In the genomic region with DNA sequence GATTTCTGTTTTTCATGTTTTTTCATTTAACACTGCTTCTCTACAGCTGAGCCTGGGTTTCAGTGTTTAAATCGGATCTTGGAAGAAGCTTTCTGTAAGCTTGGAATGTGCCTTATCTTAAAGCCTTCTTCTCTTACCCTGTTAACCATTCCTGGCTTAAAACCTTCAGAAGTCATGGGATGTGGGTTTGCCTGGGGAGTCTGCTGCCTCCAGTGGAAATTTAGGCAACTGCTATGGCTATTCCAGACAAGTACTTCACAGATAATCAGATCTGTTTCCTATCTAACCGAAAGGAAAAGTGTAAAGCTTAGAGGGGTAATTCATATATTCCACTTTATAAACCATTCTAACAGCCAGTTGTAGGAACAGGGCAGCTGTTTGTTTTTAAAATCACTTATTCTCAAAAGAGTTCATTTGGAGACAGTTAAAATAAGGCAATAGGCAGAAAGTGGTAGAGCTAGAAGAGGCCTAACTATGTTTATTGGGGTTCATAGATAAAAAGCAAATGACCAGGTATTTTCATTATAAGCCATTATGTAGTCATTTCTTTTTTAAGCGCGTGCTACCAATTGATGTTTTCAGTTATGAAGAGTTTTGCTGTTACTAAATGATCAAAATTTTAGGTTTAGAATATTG, we compare ENCODE assay signal across 10 cellular contexts.
DNase-seq lines count a peak whose midpoint lies in the region; TF ChIP-seq lines count a peak whose summit lies in the region.
"Had no signal": no experiment of that assay in that cellular context is flagged by ENCODE, and none has a peak within 500 bp of the region (broad histone marks: within the 10 kb centered on the region; RNA-seq: fewer than 3 reads in every experiment).

No MANE protein-coding gene starts in this region.

- DNase-seq in NCI-H146 (lab: John Stamatoyannopoulos, UW) (peak; percentile 46), NCI-H146 treated with DMSO at 0.1 percent for 48 hours (lab: John Stamatoyannopoulos, UW; ENCODE audit: unreplicated experiment) (no peak), NCI-H1105 treated with DMSO at 0.1 percent for 48 hours (lab: John Stamatoyannopoulos, UW) (peak; percentile 79), astrocyte of the hippocampus (ENCODE audit: low read depth, low spot score) (peak; percentile 74), iPS-NIHi7 (ENCODE audit: extremely low spot score) (peak; percentile 78), type B pancreatic cell (ENCODE audit: extremely low spot score, unreplicated experiment) (no peak)
- no peak for DNase-seq in activated effector memory CD4-positive, alpha-beta T cell treated with Interleukin-2 at 50 U/mL for 16 hours
- no peak for DNase-seq in activated CD4-positive, alpha-beta T cell treated with anti-CD3 and anti-CD28 coated beads, Interleukin-2, amount 10 ng/mL, durations not matched to agents 24 days and 14 days
- DNase-seq: activated naive CD8-positive, alpha-beta T cell treated with anti-CD3 and anti-CD28 coated beads, Interleukin-2, amount 10 ng/mL, durations not matched to agents 7 days and 5 days had no signal

- H3K4me1 Mint-ChIP-seq in type B pancreatic cell (ENCODE audit: unreplicated experiment) = peaks cover 41% of the 10 kb centered on the region
- peaks cover 17% of the 10 kb centered on the region for H3K4me1 Mint-ChIP-seq in activated CD4-positive, alpha-beta T cell treated with anti-CD3 and anti-CD28 coated beads, Interleukin-2, amount 10 ng/mL, durations not matched to agents 24 days and 14 days

- intact Hi-C loops in activated CD4-positive, alpha-beta T cell treated with anti-CD3 and anti-CD28 coated beads, Interleukin-2, amount 10 ng/mL, durations not matched to agents 24 days and 14 days (cut with micrococcal nuclease) = no loop called here

- no peaks in the 10 kb centered on the region for H3K27me3 Mint-ChIP-seq in type B pancreatic cell
- no peaks in the 10 kb centered on the region for H3K27me3 Mint-ChIP-seq in activated CD4-positive, alpha-beta T cell treated with anti-CD3 and anti-CD28 coated beads, Interleukin-2, amount 10 ng/mL, durations not matched to agents 24 days and 14 days
- H3K27me3 Mint-ChIP-seq: activated naive CD8-positive, alpha-beta T cell treated with anti-CD3 and anti-CD28 coated beads, Interleukin-2, amount 10 ng/mL, durations not matched to agents 7 days and 5 days; CD4-positive, CD25-positive, alpha-beta regulatory T cell had no signal

- no peaks in the 10 kb centered on the region for H3K9me3 Mint-ChIP-seq in type B pancreatic cell
- no peaks in the 10 kb centered on the region for H3K9me3 Mint-ChIP-seq in activated CD4-positive, alpha-beta T cell treated with anti-CD3 and anti-CD28 coated beads, Interleukin-2, amount 10 ng/mL, durations not matched to agents 24 days and 14 days
- H3K9me3 Mint-ChIP-seq: activated naive CD8-positive, alpha-beta T cell treated with anti-CD3 and anti-CD28 coated beads, Interleukin-2, amount 10 ng/mL, durations not matched to agents 7 days and 5 days; CD4-positive, CD25-positive, alpha-beta regulatory T cell had no signal

- H3K27ac Mint-ChIP-seq in type B pancreatic cell = peak overlapping the region; percentile 25
- H3K27ac Mint-ChIP-seq in activated CD4-positive, alpha-beta T cell treated with anti-CD3 and anti-CD28 coated beads, Interleukin-2, amount 10 ng/mL, durations not matched to agents 24 days and 14 days = no peak overlapping the region
- H3K27ac Mint-ChIP-seq: activated naive CD8-positive, alpha-beta T cell treated with anti-CD3 and anti-CD28 coated beads, Interleukin-2, amount 10 ng/mL, durations not matched to agents 7 days and 5 days had no signal

- TF ChIP-seq CTCF in type B pancreatic cell (conservative IDR thresholded peaks at IDR 0.05) = peak; percentile 86

- no peaks in the 10 kb centered on the region for H3K36me3 Mint-ChIP-seq in type B pancreatic cell
- H3K36me3 Mint-ChIP-seq in activated CD4-positive, alpha-beta T cell treated with anti-CD3 and anti-CD28 coated beads, Interleukin-2, amount 10 ng/mL, durations not matched to agents 24 days and 14 days (ENCODE audit: low read depth) = peaks cover 2% of the 10 kb centered on the region

- no peak overlapping the region for H3K4me3 Mint-ChIP-seq in type B pancreatic cell
- no peak overlapping the region for H3K4me3 Mint-ChIP-seq in activated CD4-positive, alpha-beta T cell treated with anti-CD3 and anti-CD28 coated beads, Interleukin-2, amount 10 ng/mL, durations not matched to agents 24 days and 14 days
- H3K4me3 Mint-ChIP-seq: activated naive CD8-positive, alpha-beta T cell treated with anti-CD3 and anti-CD28 coated beads, Interleukin-2, amount 10 ng/mL, durations not matched to agents 7 days and 5 days; CD4-positive, CD25-positive, alpha-beta regulatory T cell had no signal

Comparison
In these comparisons a context has a peak if more than half of its experiments do, and no peak if none do; other contexts are left out.
1. DNase-seq: peak in NCI-H146 (single experiment), NCI-H1105 treated with DMSO at 0.1 percent for 48 hours (single experiment), astrocyte of the hippocampus (single experiment) and iPS-NIHi7 (single experiment); none in NCI-H146 treated with DMSO at 0.1 percent for 48 hours (single experiment), type B pancreatic cell (single experiment), activated effector memory CD4-positive, alpha-beta T cell treated with Interleukin-2 at 50 U/mL for 16 hours (single experiment) and activated CD4-positive, alpha-beta T cell treated with anti-CD3 and anti-CD28 coated beads, Interleukin-2, amount 10 ng/mL, durations not matched to agents 24 days and 14 days (single experiment).